Comparison of ENCODE assay signal across 1 cellular context in the genomic region with DNA sequence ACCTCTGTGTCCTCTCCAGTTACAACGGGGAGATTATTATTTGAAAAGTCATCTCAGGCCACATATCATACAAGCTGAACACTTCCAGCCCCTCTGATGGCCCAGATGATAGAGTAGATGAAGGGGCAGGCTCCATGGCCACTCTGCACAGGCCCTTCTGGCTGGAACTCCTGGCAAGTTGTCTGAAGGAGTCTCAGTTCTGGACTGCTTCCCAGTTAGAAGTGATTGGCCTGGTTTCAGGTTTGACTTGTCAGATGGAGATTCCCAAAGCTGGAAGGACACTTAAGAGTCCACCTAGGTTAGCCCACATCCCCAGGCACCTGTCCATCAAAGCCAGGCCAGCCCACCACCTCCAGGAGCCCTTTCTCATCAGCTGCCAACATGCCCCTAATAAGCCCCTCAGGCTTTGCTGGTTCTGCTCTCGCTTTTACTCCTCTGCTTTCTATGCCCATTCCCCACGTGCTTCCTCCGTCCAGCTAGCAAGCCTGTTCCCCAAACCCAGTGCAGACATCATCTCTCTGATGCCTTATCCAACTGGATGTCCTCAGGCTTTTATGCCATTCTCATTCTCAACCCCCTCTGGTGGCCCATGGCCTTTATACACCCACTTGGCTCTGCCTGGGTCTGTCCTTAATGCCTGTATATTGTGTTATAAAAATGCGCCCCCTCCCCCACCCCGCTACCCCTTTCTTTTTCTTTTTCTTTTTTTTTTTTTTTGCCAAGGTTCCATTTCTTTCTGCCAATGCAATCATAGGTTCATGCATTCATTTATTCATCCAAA.
TF ChIP-seq lines count a peak whose summit lies in the region.

No MANE protein-coding gene starts in this region.

TF ChIP-seq in GM23338, 12 proteins besides CTCF, POLR2A, EP300 and RAD21 (continued from another document):
- no peak for TF ChIP-seq ZNF462 (CRISPR knock-in tag; IDR thresholded peaks at IDR 0.05)
- no peak for TF ChIP-seq EZH2phosphoT487 (IDR thresholded peaks at IDR 0.05; ENCODE audit: unreplicated experiment)
- no peak for TF ChIP-seq ZNF331 (CRISPR knock-in tag; IDR thresholded peaks at IDR 0.05; ENCODE audit: low read depth)
- TF ChIP-seq STAT1 (IDR thresholded peaks at IDR 0.05; ENCODE audit: unreplicated experiment), result no peak
- TF ChIP-seq ETS1 (IDR thresholded peaks at IDR 0.05), result no peak
- no peak for TF ChIP-seq NANOG (IDR thresholded peaks at IDR 0.05; ENCODE audit: borderline replicate concordance)
- TF ChIP-seq, protein P1, sequence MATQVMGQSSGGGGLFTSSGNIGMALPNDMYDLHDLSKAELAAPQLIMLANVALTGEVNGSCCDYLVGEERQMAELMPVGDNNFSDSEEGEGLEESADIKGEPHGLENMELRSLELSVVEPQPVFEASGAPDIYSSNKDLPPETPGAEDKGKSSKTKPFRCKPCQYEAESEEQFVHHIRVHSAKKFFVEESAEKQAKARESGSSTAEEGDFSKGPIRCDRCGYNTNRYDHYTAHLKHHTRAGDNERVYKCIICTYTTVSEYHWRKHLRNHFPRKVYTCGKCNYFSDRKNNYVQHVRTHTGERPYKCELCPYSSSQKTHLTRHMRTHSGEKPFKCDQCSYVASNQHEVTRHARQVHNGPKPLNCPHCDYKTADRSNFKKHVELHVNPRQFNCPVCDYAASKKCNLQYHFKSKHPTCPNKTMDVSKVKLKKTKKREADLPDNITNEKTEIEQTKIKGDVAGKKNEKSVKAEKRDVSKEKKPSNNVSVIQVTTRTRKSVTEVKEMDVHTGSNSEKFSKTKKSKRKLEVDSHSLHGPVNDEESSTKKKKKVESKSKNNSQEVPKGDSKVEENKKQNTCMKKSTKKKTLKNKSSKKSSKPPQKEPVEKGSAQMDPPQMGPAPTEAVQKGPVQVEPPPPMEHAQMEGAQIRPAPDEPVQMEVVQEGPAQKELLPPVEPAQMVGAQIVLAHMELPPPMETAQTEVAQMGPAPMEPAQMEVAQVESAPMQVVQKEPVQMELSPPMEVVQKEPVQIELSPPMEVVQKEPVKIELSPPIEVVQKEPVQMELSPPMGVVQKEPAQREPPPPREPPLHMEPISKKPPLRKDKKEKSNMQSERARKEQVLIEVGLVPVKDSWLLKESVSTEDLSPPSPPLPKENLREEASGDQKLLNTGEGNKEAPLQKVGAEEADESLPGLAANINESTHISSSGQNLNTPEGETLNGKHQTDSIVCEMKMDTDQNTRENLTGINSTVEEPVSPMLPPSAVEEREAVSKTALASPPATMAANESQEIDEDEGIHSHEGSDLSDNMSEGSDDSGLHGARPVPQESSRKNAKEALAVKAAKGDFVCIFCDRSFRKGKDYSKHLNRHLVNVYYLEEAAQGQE (IDR thresholded peaks at IDR 0.05; ENCODE audit: unreplicated experiment), result no peak
